8 cellular contexts compared by ENCODE assay signal in the genomic region with DNA sequence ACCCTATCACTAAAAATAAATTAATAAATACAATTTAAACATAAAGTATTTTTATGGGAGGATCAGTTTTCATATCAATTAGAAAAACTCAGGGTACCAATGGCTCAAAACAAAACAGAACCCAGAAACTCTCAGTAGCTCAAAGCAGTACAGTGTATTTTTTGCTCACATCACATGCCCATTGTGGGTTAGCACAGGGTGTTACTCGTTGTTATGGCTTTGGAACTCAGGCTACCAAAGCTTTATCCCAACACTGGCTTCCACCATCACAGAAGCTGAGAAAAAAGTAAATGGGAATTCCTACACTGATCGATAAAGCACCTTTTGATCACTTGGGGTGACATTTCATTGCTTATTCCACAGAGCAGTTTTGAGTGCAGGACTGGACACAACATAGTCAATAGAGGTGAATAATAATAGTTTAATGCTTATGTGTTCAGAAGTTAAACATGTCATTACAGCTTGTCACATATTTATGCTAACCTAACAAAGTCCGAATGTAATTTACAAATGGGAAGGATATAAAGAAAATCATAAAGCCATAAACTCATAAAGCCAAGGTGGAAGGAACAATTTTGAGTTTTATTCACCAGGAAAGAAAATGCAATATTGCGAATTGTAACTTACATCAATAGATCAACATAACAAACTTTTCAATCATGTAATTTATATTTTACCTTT.
"Had no signal": no experiment of that assay in that cellular context is flagged by ENCODE, and none has a peak within 500 bp of the region (broad histone marks: within the 10 kb centered on the region; RNA-seq: fewer than 3 reads in every experiment).

No MANE protein-coding gene starts in this region.

- ATAC-seq: GM12878 had no signal

- H3K4me3 ChIP-seq: GM12878 had no signal

- DNase-seq: GDM1, GF-D8 had no signal

- FAIRE-seq: G401.6, GM12878, GM12891, GM12892, GM18507, GM19239 had no signal
